8 cellular contexts compared by ENCODE assay signal in genomic region chr19:47130589-47131168, GRCh38. TPM values are rescaled to one million over a fixed set of nuclear protein-coding genes. Genes with fewer than 3 reads are reported as not detected.
DNase-seq lines count a peak whose midpoint lies in the region; ATAC-seq and TF ChIP-seq lines count a peak whose summit lies in the region.

TSS of gene SAE1 (plus strand) at chr19:47130835. CDS start at chr19:47130931, 96 bp downstream.

- H3K27me3 Mint-ChIP-seq in immature natural killer cell (ENCODE audit: low read depth in 3 of 3): peaks cover 12 to 14% (median 13%) of the 10 kb centered on the region in 3 donors

- peak within 1 kb of the TSS; percentile 92 for H3K4me3 ChIP-seq in AG04450 (ENCODE audit: low read depth, low read length)
- H3K4me3 ChIP-seq in WI38 (ENCODE audit: low read depth, low read length): peak within 1 kb of the TSS; percentile 97
- H3K4me3 ChIP-seq in cardiac fibroblast (replicated peaks in 1 of 2; ENCODE audit: low read depth in 2 of 2, low read length in 2 of 2): peak within 1 kb of the TSS; percentile 93 to 94

- H3K36me3 Mint-ChIP-seq in immature natural killer cell: peaks cover 0 to 4% (median 0%) of the 10 kb centered on the region in 3 donors

- POLR2A ChIA-PET in AG04450 (lab: Yijun Ruan, JAX): interaction anchor here (1.0 to 2.4 kb wide), 7 partner anchors 11 to 144 kb away, joined by 3 to 20 read pairs (median 6); partner anchors contain the start of genes CCDC9 and ZC3H4

- peak; percentile 59 for TF ChIP-seq CTCF in AG04450 (IDR thresholded peaks at IDR 0.05; ENCODE audit: low read depth, low read length)
- no peak; the same call in 1 of the 2 replicates for TF ChIP-seq CTCF in WI38 (IDR thresholded peaks at IDR 0.05; ENCODE audit: low read depth, low read length)
- TF ChIP-seq CTCF in cardiac fibroblast (IDR thresholded peaks at IDR 0.05; ENCODE audit: low read depth, low read length): peak; percentile 32

- H3K27me3 ChIP-seq in AG04450 (ENCODE audit: control insufficient read depth, insufficient read depth, low read length): no peaks in the 10 kb centered on the region

- peaks cover 33 to 46% of the 10 kb centered on the region in 2 donors for H3K4me1 Mint-ChIP-seq in immature natural killer cell

- DNase-seq in AG04450 (ENCODE audit: low read depth, low spot score) (peak; percentile 98), NCI-H2227 treated with DMSO at 0.1 percent for 48 hours (lab: John Stamatoyannopoulos, UW) (peak; percentile 91), cardiac fibroblast (ENCODE audit: low read depth in 2 of 2) (peak; percentile 99), immature natural killer cell (peak; percentile 93 to 94 (median 94)), smooth muscle cell of the brain vasculature (ENCODE audit: low read depth, low spot score) (peak; percentile 97)

- peak within 1 kb of the TSS; percentile 81 for H3K27ac ChIP-seq in AG04450 (ENCODE audit: low read depth, low read length)

- CTCF ChIA-PET in AG04450 (lab: Charles Lee): interaction anchor here (0.6 to 2.4 kb wide), 13 partner anchors 12 to 126 kb away, joined by 3 to 14 read pairs (median 3); partner anchors contain the start of gene ZC3H4

- H3K9me3 ChIP-seq in AG04450 (ENCODE audit: control insufficient read depth, insufficient read depth, low read length): peaks cover 3% of the 10 kb centered on the region; the same call in 1 of the 2 replicates

- H3K4me3 Mint-ChIP-seq in immature natural killer cell: peak within 1 kb of the TSS; percentile 97 to 99 (median 97)

- ATAC-seq in GM18873 (IDR thresholded peaks at IDR 0.05; ENCODE audit: low FRiP score, unreplicated experiment) (peak; percentile 74), HG03159 (IDR thresholded peaks at IDR 0.05; ENCODE audit: unreplicated experiment) (peak; percentile 87)

- H3K9me3 Mint-ChIP-seq in immature natural killer cell: peaks cover 0 to 1% (median 0%) of the 10 kb centered on the region in 6 donors

- peak within 1 kb of the TSS; percentile 88 to 98 (median 94) for H3K27ac Mint-ChIP-seq in immature natural killer cell

RNA-seq across cellular contexts. Expression of gene SAE1, which starts in this region (rescaled TPM):
- polyA plus RNA-seq in AG04450 (2011; rRNA removed): 142 and 165 TPM in 2 replicates
- 62.8 and 63.5 TPM in 2 replicates for polyA minus RNA-seq in AG04450 (2011; rRNA and poly(A)+ RNA removed)
- 100 to 1,000 TPM; 111 to 159 (median 119) TPM for polyA plus RNA-seq in immature natural killer cell

Comparison
In these comparisons a context has a peak if more than half of its experiments do, and no peak if none do; other contexts are left out.
1. Peak in every context shown above with its lines: DNase-seq, ATAC-seq, H3K4me3 ChIP-seq and H3K27ac ChIP-seq.